In the genomic region with DNA sequence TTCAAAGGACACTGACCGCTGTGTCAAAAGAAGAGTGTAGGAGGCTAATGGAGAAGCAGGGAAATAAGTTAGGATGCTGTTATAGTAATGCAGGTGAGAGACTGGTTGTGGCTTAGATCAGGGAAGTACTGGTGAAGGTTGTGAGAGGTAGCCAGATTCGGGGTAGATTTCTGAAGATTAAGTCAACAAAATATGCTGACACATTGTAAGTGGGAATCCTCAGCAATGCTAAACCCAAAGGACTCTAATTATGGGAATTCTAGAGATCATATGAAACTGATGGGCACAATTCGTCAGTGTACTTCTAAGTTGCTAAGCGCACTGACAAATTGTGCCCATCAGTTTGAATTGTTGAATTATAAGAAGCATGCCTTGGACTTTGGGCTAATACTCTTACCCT, we compare ENCODE assay signal across 1 cellular context.
TF ChIP-seq lines count a peak whose summit lies in the region.

No MANE protein-coding gene starts in this region.

TF ChIP-seq in K562, 482 proteins besides CTCF, POLR2A, EP300 and RAD21:
- TF ChIP-seq MAFG (tag; conservative IDR thresholded peaks at IDR 0.05): peak; percentile 52
- no peak for TF ChIP-seq SIN3A (IDR thresholded peaks at IDR 0.05; ENCODE audit: borderline replicate concordance in 2 of 2, control insufficient read depth in 1 of 2, low read depth in 2 of 2, low read length in 2 of 2)
- TF ChIP-seq C11orf30 (IDR thresholded peaks at IDR 0.05; ENCODE audit: low read depth): peak; percentile 80
- TF ChIP-seq ARID2 (IDR thresholded peaks at IDR 0.05): no peak
- TF ChIP-seq ETS1 (conservative IDR thresholded peaks at IDR 0.05; ENCODE audit: control insufficient read depth, low read depth, low read length): no peak
- TF ChIP-seq PPARD (CRISPR knock-in tag; IDR thresholded peaks at IDR 0.05): no peak
- no peak for TF ChIP-seq ZNF217 (CRISPR knock-in tag; IDR thresholded peaks at IDR 0.05)
- no peak for TF ChIP-seq NR2C1 (IDR thresholded peaks at IDR 0.05)
- no peak for TF ChIP-seq NR2C1 (tag; IDR thresholded peaks at IDR 0.05)
- no peak for TF ChIP-seq SMARCC2 (IDR thresholded peaks at IDR 0.05; ENCODE audit: low read depth)
- peak; percentile 91 for TF ChIP-seq ZNF316 (IDR thresholded peaks at IDR 0.05)
- no peak for TF ChIP-seq ETV6 (IDR thresholded peaks at IDR 0.05; ENCODE audit: borderline replicate concordance in 1 of 2, low read depth in 2 of 2, low read length in 1 of 2)
- TF ChIP-seq ETV6 (CRISPR knock-in tag; IDR thresholded peaks at IDR 0.05; ENCODE audit: borderline replicate concordance): no peak
- TF ChIP-seq MAFF (IDR thresholded peaks at IDR 0.05; ENCODE audit: low read length): peak; percentile 60; the same call in 1 of the 2 replicates
- TF ChIP-seq THRA (IDR thresholded peaks at IDR 0.05): no peak
- TF ChIP-seq CC2D1A (IDR thresholded peaks at IDR 0.05): no peak
- TF ChIP-seq CTCFL (IDR thresholded peaks at IDR 0.05; ENCODE audit: borderline replicate concordance, insufficient read depth, low read depth, low read length, poor library complexity, severe bottlenecking): no peak
- no peak for TF ChIP-seq ARID3B (CRISPR knock-in tag; IDR thresholded peaks at IDR 0.05; ENCODE audit: borderline replicate concordance)
- no peak for TF ChIP-seq SREBF1 (IDR thresholded peaks at IDR 0.05; ENCODE audit: borderline replicate concordance, low read depth, low read length)
- TF ChIP-seq ZNF121 (CRISPR knock-in tag; conservative IDR thresholded peaks at IDR 0.05): no peak
- no peak for TF ChIP-seq ATF7 (IDR thresholded peaks at IDR 0.05)
- TF ChIP-seq FOSL1 (tag; conservative IDR thresholded peaks at IDR 0.05): no peak
- no peak for TF ChIP-seq TBL1XR1 (IDR thresholded peaks at IDR 0.05; ENCODE audit: low read length in 2 of 2)
- TF ChIP-seq STAT6 (CRISPR knock-in tag; IDR thresholded peaks at IDR 0.05): no peak
- no peak for TF ChIP-seq ZSCAN29 (IDR thresholded peaks at IDR 0.05)
- no peak for TF ChIP-seq ZNF347 (CRISPR knock-in tag; IDR thresholded peaks at IDR 0.05; ENCODE audit: low read depth)
- TF ChIP-seq MAFK (IDR thresholded peaks at IDR 0.05; ENCODE audit: low read length): peak; percentile 53
- no peak for TF ChIP-seq E2F1 (CRISPR knock-in tag; IDR thresholded peaks at IDR 0.05)
- no peak for TF ChIP-seq ELK3 (CRISPR knock-in tag; IDR thresholded peaks at IDR 0.05)
TF ChIP-seq in K562: peak in this region for 5.
